17 cellular contexts compared by ENCODE assay signal in the genomic region with DNA sequence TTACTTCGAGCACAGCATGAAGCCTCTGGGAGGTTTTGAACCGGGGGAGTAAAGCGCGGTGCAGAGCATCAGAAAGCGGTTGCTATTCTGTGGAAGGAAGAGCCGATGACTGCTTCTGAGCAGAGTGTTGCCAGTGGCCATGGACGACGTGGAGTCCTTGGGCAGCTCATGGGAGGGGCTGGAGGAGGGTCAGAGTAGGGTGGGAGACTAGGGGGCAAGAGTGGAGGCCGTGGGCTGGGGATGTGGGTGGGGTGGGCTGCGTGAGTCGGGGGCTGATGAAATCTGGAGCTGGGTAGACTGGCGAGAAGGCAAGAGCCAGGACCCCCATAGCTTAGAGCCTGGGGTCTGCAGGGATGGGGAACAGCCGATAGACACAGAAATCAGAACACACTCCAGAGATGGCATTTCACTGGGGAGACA. TPM values are rescaled to one million over a fixed set of nuclear protein-coding genes. Genes with fewer than 3 reads are reported as not detected.
DNase-seq lines count a peak whose midpoint lies in the region; ATAC-seq, FAIRE-seq and TF ChIP-seq lines count a peak whose summit lies in the region.
"Had no signal": no experiment of that assay in that cellular context is flagged by ENCODE, and none has a peak within 500 bp of the region (broad histone marks: within the 10 kb centered on the region; RNA-seq: fewer than 3 reads in every experiment).

No MANE protein-coding gene starts in this region.

- peak overlapping the region; percentile 52 for H3K27ac ChIP-seq in HepG2 (ENCODE audit: extremely low read length, insufficient read depth, low read length)
- no peak overlapping the region for H3K27ac ChIP-seq in right lobe of liver
- no peak overlapping the region for H3K27ac ChIP-seq in kidney (ENCODE audit: low read depth in 2 of 2, low read length in 2 of 2)
- peak overlapping the region; percentile 54 to 83 (median 80) for H3K27ac ChIP-seq in upper lobe of left lung
- H3K27ac ChIP-seq in osteoblast (ENCODE audit: low read depth, low read length), result no peak overlapping the region
- H3K27ac ChIP-seq: BLaER1 treated with 17β-estradiol and CSF1 and Interleukin-3, amounts not matched to agents 10 nM and 100 nM; breast epithelium; psoas muscle had no signal

- H3K4me3 ChIP-seq in HepG2 (replicated peaks in 1 of 3; ENCODE audit: insufficient read depth in 1 of 3, low read depth in 2 of 3, low read length in 3 of 3), result no peak overlapping the region
- H3K4me3 ChIP-seq in right lobe of liver, result no peak overlapping the region
- no peak overlapping the region for H3K4me3 ChIP-seq in kidney (ENCODE audit: low read length in 2 of 2)
- no peak overlapping the region for H3K4me3 ChIP-seq in upper lobe of left lung
- H3K4me3 ChIP-seq in osteoblast (ENCODE audit: insufficient read depth, low read length), result no peak overlapping the region
- H3K4me3 ChIP-seq: BLaER1 treated with 17β-estradiol and CSF1 and Interleukin-3, amounts not matched to agents 10 nM and 100 nM; left lung; psoas muscle had no signal

- peak overlapping the region in 1 of 4 donors; percentile 41 for H3K4me3 Mint-ChIP-seq in IgD-negative memory B cell
- H3K4me3 Mint-ChIP-seq: activated naive CD4-positive, alpha-beta T cell treated with anti-CD3 and anti-CD28 coated beads for 36 hours; activated T-helper 1 cell treated with anti-CD3 and anti-CD28 coated beads, Interleukin-12 subunit alpha, Interleukin-12 subunit beta, Interleukin-2, Interleukin-4 antibody, amounts not matched to agents 30 ng/mL and 10 ng/mL and 1 ng/mL, durations not matched to agents 14 hours and 24 hours and 36 hours had no signal

- H3K9me3 ChIP-seq in HepG2 (ENCODE audit: low read length), result no peaks in the 10 kb centered on the region
- no peaks in the 10 kb centered on the region for H3K9me3 ChIP-seq in right lobe of liver
- no peaks in the 10 kb centered on the region for H3K9me3 ChIP-seq in kidney (ENCODE audit: control insufficient read depth in 1 of 2, low read length in 2 of 2)
- H3K9me3 ChIP-seq in upper lobe of left lung, result no peaks in the 10 kb centered on the region
- no peaks in the 10 kb centered on the region for H3K9me3 ChIP-seq in osteoblast (ENCODE audit: low read depth, low read length)
- H3K9me3 ChIP-seq: BLaER1 treated with 17β-estradiol and CSF1 and Interleukin-3, amounts not matched to agents 10 nM and 100 nM; breast epithelium; left lung; psoas muscle had no signal

- H3K27me3 ChIP-seq in HepG2 (ENCODE audit: control insufficient read depth in 1 of 2, insufficient read depth in 2 of 2, low read length in 2 of 2) (no peaks in the 10 kb centered on the region), right lobe of liver (no peaks in the 10 kb centered on the region), upper lobe of left lung (no peaks in the 10 kb centered on the region), osteoblast (ENCODE audit: insufficient read depth, low read length) (no peaks in the 10 kb centered on the region)
- H3K27me3 ChIP-seq: BLaER1 treated with 17β-estradiol and CSF1 and Interleukin-3, amounts not matched to agents 10 nM and 100 nM; breast epithelium; left lung had no signal

- WGBS in HepG2 (ENCODE audit: low lambda C conversion rate), result 88% methylated on average over 13 of the region's 13 CpGs
- 92% methylated on average over 12 of the region's 13 CpGs for WGBS in right lobe of liver (ENCODE audit: insufficient coverage, low coverage, low lambda C conversion rate, missing lambda C conversion rate)
- 90 to 92% methylated on average over 13 of the region's 13 CpGs for WGBS in upper lobe of left lung, 2 donors

- no peak for FAIRE-seq in HepG2 (lab: Jason Lieb, UNC)
- FAIRE-seq in kidney (lab: Jason Lieb, UNC), result no peak
- FAIRE-seq: colon, TTC549 had no signal

- peaks cover 13% of the 10 kb centered on the region for H3K36me3 Mint-ChIP-seq in IgD-negative memory B cell

- peaks cover 89% of the 10 kb centered on the region for H3K4me1 ChIP-seq in HepG2 (ENCODE audit: insufficient read depth, low read length)
- peaks cover 0 to 13% (median 6%) of the 10 kb centered on the region in 4 donors for H3K4me1 ChIP-seq in right lobe of liver
- H3K4me1 ChIP-seq in kidney (ENCODE audit: control insufficient read depth in 1 of 2, insufficient read depth in 1 of 2, low read depth in 1 of 2, low read length in 2 of 2), result peaks cover 14 to 19% of the 10 kb centered on the region in 2 donors
- H3K4me1 ChIP-seq in upper lobe of left lung, result peaks cover 11 to 40% (median 27%) of the 10 kb centered on the region in 4 donors
- H3K4me1 ChIP-seq in osteoblast (ENCODE audit: insufficient read depth, low read length), result peaks cover 3% of the 10 kb centered on the region
- H3K4me1 ChIP-seq: breast epithelium had no signal

- no peak for TF ChIP-seq RAD21 in HepG2 (CRISPR knock-in tag; IDR thresholded peaks at IDR 0.05)

- no peaks in the 10 kb centered on the region for H4K20me1 ChIP-seq in HepG2 (ENCODE audit: insufficient read depth, low read length)
- peaks cover 46% of the 10 kb centered on the region for H4K20me1 ChIP-seq in osteoblast (ENCODE audit: insufficient read depth, low read length)

- DNase-seq in HepG2 (ENCODE audit: low spot score) (no peak), right lobe of liver (no peak), kidney (peak; percentile 46), upper lobe of left lung (no peak), osteoblast (ENCODE audit: insufficient read length, low spot score, missing footprints) (no peak)
- no peak for DNase-seq in stimulated activated CD4-positive, alpha-beta T cell treated with anti-CD3 and anti-CD28 coated beads, Interleukin-4, amount 100 ng/mL, for 4 hours
- DNase-seq: NCI-H1417 treated with DMSO at 0.1 percent for 48 hours had no signal

- H3K4me1 Mint-ChIP-seq in IgD-negative memory B cell, result peaks cover 30 to 37% (median 35%) of the 10 kb centered on the region in 3 donors

- intact Hi-C loops in HepG2 (cut with micrococcal nuclease; ENCODE audit: unreplicated experiment) (no loop called here), right lobe of liver (cut with DNase I) (no loop called here), kidney (cut with DNase I) (no loop called here)

- TF ChIP-seq CTCF in HepG2 (CRISPR knock-in tag; IDR thresholded peaks at IDR 0.05) (no peak), right lobe of liver (IDR thresholded peaks at IDR 0.05) (no peak), kidney (IDR thresholded peaks at IDR 0.05; ENCODE audit: borderline replicate concordance, extremely low read depth, insufficient read depth) (no peak), upper lobe of left lung (IDR thresholded peaks at IDR 0.05) (no peak), osteoblast (IDR thresholded peaks at IDR 0.05; ENCODE audit: extremely low read depth, low read depth, low read length) (no peak)

- CTCF ChIA-PET in HepG2 (lab: Yijun Ruan, JAX; ENCODE audit: low intra/inter-chr PET ratio, low total read pairs), result interaction anchor here (1.0 to 1.3 kb wide), 2 partner anchors 44 to 64 kb away, joined by 3 to 4 read pairs; no protein-coding TSS in a partner anchor

- H2AFZ ChIP-seq in HepG2 (ENCODE audit: low read length), result no peak overlapping the region
- no peak overlapping the region for H2AFZ ChIP-seq in osteoblast (ENCODE audit: low read length)

- H3K9ac ChIP-seq in HepG2 (ENCODE audit: insufficient read depth, low read depth, low read length), result no peak overlapping the region
- no peak overlapping the region for H3K9ac ChIP-seq in kidney (ENCODE audit: low read length in 2 of 2)
- H3K9ac ChIP-seq: BLaER1 treated with 17β-estradiol and CSF1 and Interleukin-3, amounts not matched to agents 10 nM and 100 nM had no signal

- in situ Hi-C loops in HepG2 (cut with HindIII; ENCODE audit: extremely low pct_ligation_motif_present, low pct_unique_long_range_greater_than_20kb), result no loop called here

- TF ChIP-seq POLR2A in HepG2 (IDR thresholded peaks at IDR 0.05; ENCODE audit: insufficient read depth in 1 of 2, low read depth in 2 of 2, low read length in 2 of 2) (no peak), right lobe of liver (IDR thresholded peaks at IDR 0.05) (no peak), upper lobe of left lung (IDR thresholded peaks at IDR 0.05) (no peak)

- BruUV-seq in HepG2 (replicated peaks; lab: Mats Ljungman, UMichigan), result no TSS peak

- H3K4me2 ChIP-seq in HepG2 (ENCODE audit: low read depth, low read length) (peak overlapping the region; percentile 64; the same call in 1 of the 2 replicates), osteoblast (ENCODE audit: insufficient read depth, low read length) (no peak overlapping the region)
- H3K4me2 ChIP-seq: BLaER1 treated with 17β-estradiol and CSF1 and Interleukin-3, amounts not matched to agents 10 nM and 100 nM had no signal

- peaks cover 19 to 41% of the 10 kb centered on the region in 2 experiments for H3K36me3 ChIP-seq in HepG2 (replicated peaks in 1 of 2; ENCODE audit: control insufficient read depth in 1 of 2, insufficient read depth in 2 of 2, low read length in 2 of 2)
- H3K36me3 ChIP-seq in right lobe of liver, result peaks cover 0 to 10% (median 5%) of the 10 kb centered on the region in 4 donors
- peaks cover 19 to 22% of the 10 kb centered on the region in 2 donors for H3K36me3 ChIP-seq in kidney (ENCODE audit: control insufficient read depth in 1 of 2, insufficient read depth in 2 of 2, low read length in 2 of 2)
- H3K36me3 ChIP-seq in upper lobe of left lung, result peaks cover 0 to 40% (median 23%) of the 10 kb centered on the region in 4 donors
- H3K36me3 ChIP-seq in osteoblast (ENCODE audit: insufficient read depth, low read length), result peaks cover 20% of the 10 kb centered on the region
- H3K36me3 ChIP-seq: breast epithelium had no signal

- no peak for TF ChIP-seq EP300 in HepG2 (IDR thresholded peaks at IDR 0.05; ENCODE audit: low read depth in 2 of 2, low read length in 2 of 2)
- TF ChIP-seq EP300 in HepG2 (CRISPR knock-in tag; IDR thresholded peaks at IDR 0.05; ENCODE audit: borderline replicate concordance), result no peak
- no peak for TF ChIP-seq EP300 in upper lobe of left lung (IDR thresholded peaks at IDR 0.05)

- peak overlapping the region in 2 of 3 donors; percentile 25 to 87 for H3K27ac Mint-ChIP-seq in IgD-negative memory B cell
- H3K27ac Mint-ChIP-seq: activated naive CD4-positive, alpha-beta T cell treated with anti-CD3 and anti-CD28 coated beads for 36 hours; activated T-helper 1 cell treated with anti-CD3 and anti-CD28 coated beads, Interleukin-12 subunit alpha, Interleukin-12 subunit beta, Interleukin-2, Interleukin-4 antibody, amounts not matched to agents 30 ng/mL and 10 ng/mL and 1 ng/mL, durations not matched to agents 14 hours and 24 hours and 36 hours had no signal

- H3K27me3 Mint-ChIP-seq in IgD-negative memory B cell, result no peaks in the 10 kb centered on the region

- no peaks in the 10 kb centered on the region for H3K9me3 Mint-ChIP-seq in IgD-negative memory B cell
- H3K9me3 Mint-ChIP-seq: activated naive CD4-positive, alpha-beta T cell treated with anti-CD3 and anti-CD28 coated beads for 36 hours; activated T-helper 1 cell treated with anti-CD3 and anti-CD28 coated beads, Interleukin-12 subunit alpha, Interleukin-12 subunit beta, Interleukin-2, Interleukin-4 antibody, amounts not matched to agents 30 ng/mL and 10 ng/mL and 1 ng/mL, durations not matched to agents 14 hours and 24 hours and 36 hours had no signal

- H3K79me2 ChIP-seq in HepG2 (ENCODE audit: insufficient read depth, low read length) (peaks cover 14% of the 10 kb centered on the region), osteoblast (ENCODE audit: insufficient read depth, low read length) (peaks cover 46% of the 10 kb centered on the region)

- POLR2A ChIA-PET in HepG2 (lab: Yijun Ruan, JAX), result interaction anchor here (1.3 to 3.5 kb wide), 4 partner anchors 28 to 63 kb away, joined by 3 to 22 read pairs (median 12); a partner anchor contains a TSS

- no peak for ATAC-seq in HepG2
- ATAC-seq in right lobe of liver, result no peak
- ATAC-seq in upper lobe of left lung (ENCODE audit: low FRiP score in 2 of 2), result no peak
- ATAC-seq in GM21786 (IDR thresholded peaks at IDR 0.05; ENCODE audit: unreplicated experiment), result no peak

RNA-seq across cellular contexts. Expression of a gene that starts 40.2 kb away (rescaled TPM):
- total RNA-seq in HepG2 (2016; rRNA removed; fragmentation: Illumina TruSeq; extraction: Trizol), result 17.3 and 17.6 TPM in 2 replicates
- total RNA-seq in HepG2 (2016; cell fraction: cytosol; rRNA removed; fragmentation: Illumina TruSeq; extraction: Trizol; ENCODE audit: low read depth), result 13.6 and 13.8 TPM in 2 replicates
- total RNA-seq in HepG2 (2016; cell fraction: insoluble cytoplasmic fraction; rRNA removed; fragmentation: Illumina TruSeq; extraction: Trizol), result 14.5 and 18.0 TPM in 2 replicates
- 15.2 and 19.7 TPM in 2 replicates for total RNA-seq in HepG2 (2016; cell fraction: membrane; rRNA removed; fragmentation: Illumina TruSeq; extraction: Trizol)
- total RNA-seq in HepG2 (2016; cell fraction: nucleus; rRNA removed; fragmentation: Illumina TruSeq; extraction: Trizol), result 11.0 and 13.2 TPM in 2 replicates
- polyA plus RNA-seq in HepG2 (2011; rRNA removed), result 17.5 and 18.0 TPM in 2 replicates
- 16.4 and 18.2 TPM in 2 replicates for polyA plus RNA-seq in HepG2 (2011; cell fraction: cytosol; rRNA removed)
- polyA plus RNA-seq in HepG2 (2011; cell fraction: nucleus; rRNA removed), result 14.2 and 18.7 TPM in 2 replicates
- polyA plus RNA-seq in HepG2 (2012), result 12.4 and 15.2 TPM in 2 replicates
- polyA plus RNA-seq in HepG2 (2016; cell fraction: cytosol; fragmentation: Illumina TruSeq; extraction: Trizol; ENCODE audit: low read depth), result 7.7 and 9.5 TPM in 2 replicates
- 17.3 and 21.6 TPM in 2 replicates for polyA plus RNA-seq in HepG2 (2016; cell fraction: insoluble cytoplasmic fraction; fragmentation: Illumina TruSeq; extraction: Trizol; ENCODE audit: low read depth)
- polyA plus RNA-seq in HepG2 (2016; cell fraction: membrane; fragmentation: Illumina TruSeq; extraction: Trizol; ENCODE audit: low read depth), result 14.3 and 16.8 TPM in 2 replicates
- polyA plus RNA-seq in HepG2 (2016; cell fraction: nucleus; fragmentation: Illumina TruSeq; extraction: Trizol; ENCODE audit: insufficient read depth, low read depth), result 13.4 and 13.5 TPM in 2 replicates
- polyA minus RNA-seq in HepG2 (2011; rRNA and poly(A)+ RNA removed; ENCODE audit: low replicate concordance), result 14.2 and 23.5 TPM in 2 replicates
- polyA minus RNA-seq in HepG2 (2011; cell fraction: cytosol; rRNA and poly(A)+ RNA removed), result 11.9 and 12.0 TPM in 2 replicates
- polyA minus RNA-seq in HepG2 (2011; cell fraction: nucleus; rRNA and poly(A)+ RNA removed), result 21.5 and 22.0 TPM in 2 replicates
- total RNA-seq in right lobe of liver, result 10 to 100 TPM; 10.9 to 18.1 (median 14.0) TPM
- 64.3 TPM for polyA plus RNA-seq in IgD-negative memory B cell
- 39.4 TPM for total RNA-seq in kidney
- 24.6 TPM for polyA plus RNA-seq in kidney (ENCODE audit: insufficient read depth, low read depth, low replicate concordance)
- total RNA-seq in upper lobe of left lung, result 10 to 100 TPM; 27.1 to 48.2 (median 35.3) TPM
- total RNA-seq in osteoblast, result 17.7 and 18.9 TPM in 2 replicates

Comparison
In these comparisons a context has a peak if more than half of its experiments do, and no peak if none do; other contexts are left out.
1. H3K27ac ChIP-seq: peak in HepG2 (single experiment) and upper lobe of left lung (4 of 4); none in right lobe of liver (0 of 3), kidney (0 of 2) and osteoblast (single experiment).